In genomic region chr1:34929853-34930701, GRCh38 we compare ENCODE assay signal across 11 cellular contexts. TPM values are rescaled to one million over a fixed set of nuclear protein-coding genes. Genes with fewer than 3 reads are reported as not detected.
A peak's percentile ranks its signal among the peaks of the same experiment; 100 is the strongest.
DNase-seq lines count a peak whose midpoint lies in the region; ATAC-seq, FAIRE-seq and TF ChIP-seq lines count a peak whose summit lies in the region.
"Had no signal": no experiment of that assay in that cellular context is flagged by ENCODE, and none has a peak within 500 bp of the region (broad histone marks: within the 10 kb centered on the region; RNA-seq: fewer than 3 reads in every experiment).

No MANE protein-coding gene starts in this region.

- peaks cover 55% of the 10 kb centered on the region for H3K27me3 Mint-ChIP-seq in WTC11 (ENCODE audit: low read depth)
- peaks cover 70% of the 10 kb centered on the region for H3K27me3 Mint-ChIP-seq in activated T-helper 1 cell treated with anti-CD3 and anti-CD28 coated beads, Interleukin-12 subunit alpha, Interleukin-12 subunit beta, Interleukin-2, Interleukin-4 antibody, amounts not matched to agents 30 ng/mL and 10 ng/mL and 1 ng/mL, durations not matched to agents 14 hours and 24 hours and 36 hours (ENCODE audit: insufficient read depth)

- no peak overlapping the region for H3K27ac Mint-ChIP-seq in WTC11
- no peak overlapping the region for H3K27ac Mint-ChIP-seq in activated T-helper 1 cell treated with anti-CD3 and anti-CD28 coated beads, Interleukin-12 subunit alpha, Interleukin-12 subunit beta, Interleukin-2, Interleukin-4 antibody, amounts not matched to agents 30 ng/mL and 10 ng/mL and 1 ng/mL, durations not matched to agents 14 hours and 24 hours and 36 hours
- H3K27ac Mint-ChIP-seq: activated CD8-positive, alpha-beta T cell treated with anti-CD3 and anti-CD28 coated beads, Interleukin-2, amount 10 ng/mL, durations not matched to agents 7 days and 5 days had no signal

- POLR2A ChIA-PET in WTC11 (lab: Charles Lee), result interaction anchor here (0.9 to 1.7 kb wide), 2 partner anchors 41 to 44 kb away, joined by 4 to 6 read pairs; no protein-coding TSS in a partner anchor

- peak overlapping the region; percentile 68 for H3K4me3 Mint-ChIP-seq in WTC11
- H3K4me3 Mint-ChIP-seq in activated T-helper 1 cell treated with anti-CD3 and anti-CD28 coated beads, Interleukin-12 subunit alpha, Interleukin-12 subunit beta, Interleukin-2, Interleukin-4 antibody, amounts not matched to agents 30 ng/mL and 10 ng/mL and 1 ng/mL, durations not matched to agents 14 hours and 24 hours and 36 hours, result no peak overlapping the region
- H3K4me3 Mint-ChIP-seq: activated CD8-positive, alpha-beta T cell treated with anti-CD3 and anti-CD28 coated beads, Interleukin-2, amount 10 ng/mL, durations not matched to agents 7 days and 5 days had no signal

- DNase-seq in DMS53 (lab: John Stamatoyannopoulos, UW), result peak; percentile 64
- no peak for DNase-seq in DMS53 treated with DMSO at 0.1 percent for 48 hours (lab: John Stamatoyannopoulos, UW; ENCODE audit: unreplicated experiment)
- peak; percentile 67 for DNase-seq in WTC11 (ENCODE audit: low spot score)
- DNase-seq in kidney epithelial cell (ENCODE audit: low read depth), result no peak
- no peak for DNase-seq in stimulated activated naive CD8-positive, alpha-beta T cell treated with anti-CD3 and anti-CD28 coated beads, Interleukin-15, Interleukin-2, amounts not matched to agents 100 U/mL and 50 U/mL, for 24 hours
- no peak for DNase-seq in LoVo (ENCODE audit: low spot score)
- no peak for DNase-seq in D721Med (ENCODE audit: insufficient read length, low spot score)
- DNase-seq in activated T-helper 1 cell treated with anti-CD3 and anti-CD28 coated beads, Interleukin-12 subunit alpha, Interleukin-12 subunit beta, Interleukin-2, Interleukin-4 antibody, amounts not matched to agents 30 ng/mL and 10 ng/mL and 1 ng/mL, durations not matched to agents 14 hours and 24 hours and 36 hours (ENCODE audit: low spot score), result no peak
- DNase-seq: activated CD8-positive, alpha-beta T cell treated with anti-CD3 and anti-CD28 coated beads, Interleukin-2, amount 10 ng/mL, durations not matched to agents 7 days and 5 days had no signal

- peaks cover 45% of the 10 kb centered on the region for H3K27me3 ChIP-seq in kidney epithelial cell (ENCODE audit: control insufficient read depth, insufficient read depth, low read length)

- no peaks in the 10 kb centered on the region for H3K9me3 Mint-ChIP-seq in WTC11
- H3K9me3 Mint-ChIP-seq in activated T-helper 1 cell treated with anti-CD3 and anti-CD28 coated beads, Interleukin-12 subunit alpha, Interleukin-12 subunit beta, Interleukin-2, Interleukin-4 antibody, amounts not matched to agents 30 ng/mL and 10 ng/mL and 1 ng/mL, durations not matched to agents 14 hours and 24 hours and 36 hours, result no peaks in the 10 kb centered on the region

- H3K4me1 Mint-ChIP-seq in WTC11, result peaks cover 21% of the 10 kb centered on the region
- peaks cover 7% of the 10 kb centered on the region for H3K4me1 Mint-ChIP-seq in activated T-helper 1 cell treated with anti-CD3 and anti-CD28 coated beads, Interleukin-12 subunit alpha, Interleukin-12 subunit beta, Interleukin-2, Interleukin-4 antibody, amounts not matched to agents 30 ng/mL and 10 ng/mL and 1 ng/mL, durations not matched to agents 14 hours and 24 hours and 36 hours (ENCODE audit: low read depth)

- CTCF ChIA-PET in WTC11 (lab: Charles Lee), result interaction anchor here (0.7 to 3.1 kb wide), 11 partner anchors 11 to 460 kb away, joined by 3 to 17 read pairs (median 5); partner anchors contain the start of genes SMIM12 and TMEM35B

- no peaks in the 10 kb centered on the region for H3K36me3 ChIP-seq in kidney epithelial cell (ENCODE audit: control insufficient read depth, insufficient read depth, low read length)
- H3K36me3 ChIP-seq: gastroesophageal sphincter had no signal

- peak; percentile 49 for ATAC-seq in WTC11
- peak; percentile 37 for ATAC-seq in stimulated activated naive CD8-positive, alpha-beta T cell treated with anti-CD3 and anti-CD28 coated beads, Interleukin-15, Interleukin-2, amounts not matched to agents 100 U/mL and 50 U/mL, for 24 hours
- ATAC-seq: gastroesophageal sphincter had no signal

- TF ChIP-seq CTCF in WTC11 (IDR thresholded peaks at IDR 0.05) (no peak), kidney epithelial cell (IDR thresholded peaks at IDR 0.05; ENCODE audit: insufficient read depth, low read length, poor library complexity, severe bottlenecking) (peak; percentile 6), D721Med (IDR thresholded peaks at IDR 0.05; ENCODE audit: insufficient read depth, missing control alignments) (no peak)

- intact Hi-C loops in activated T-helper 1 cell treated with anti-CD3 and anti-CD28 coated beads, Interleukin-12 subunit alpha, Interleukin-12 subunit beta, Interleukin-2, Interleukin-4 antibody, amounts not matched to agents 30 ng/mL and 10 ng/mL and 1 ng/mL, durations not matched to agents 14 hours and 24 hours and 36 hours (cut with micrococcal nuclease), result no loop called here

- FAIRE-seq in D721Med (lab: Jason Lieb, UNC), result no peak

- no peaks in the 10 kb centered on the region for H3K36me3 Mint-ChIP-seq in WTC11
- H3K36me3 Mint-ChIP-seq in activated T-helper 1 cell treated with anti-CD3 and anti-CD28 coated beads, Interleukin-12 subunit alpha, Interleukin-12 subunit beta, Interleukin-2, Interleukin-4 antibody, amounts not matched to agents 30 ng/mL and 10 ng/mL and 1 ng/mL, durations not matched to agents 14 hours and 24 hours and 36 hours (ENCODE audit: low read depth), result peaks cover 1% of the 10 kb centered on the region

- no peak overlapping the region for H3K4me3 ChIP-seq in kidney epithelial cell (ENCODE audit: low read depth, low read length)

TF ChIP-seq in WTC11, 78 proteins besides CTCF, POLR2A, EP300 and RAD21 (continues in another document):
- TF ChIP-seq RORB (CRISPR knock-in tag; IDR thresholded peaks at IDR 0.05) (no peak), SMAD3 (CRISPR knock-in tag; IDR thresholded peaks at IDR 0.05; ENCODE audit: borderline replicate concordance) (0 out of 2 replicates have a peak, but pooled peaks have one; percentile 25), GABPB1 (CRISPR knock-in tag; IDR thresholded peaks at IDR 0.05) (no peak), MAX (CRISPR knock-in tag; IDR thresholded peaks at IDR 0.05) (peak; percentile 60; the same call in 1 of the 2 replicates)
- TF ChIP-seq, protein P1, sequence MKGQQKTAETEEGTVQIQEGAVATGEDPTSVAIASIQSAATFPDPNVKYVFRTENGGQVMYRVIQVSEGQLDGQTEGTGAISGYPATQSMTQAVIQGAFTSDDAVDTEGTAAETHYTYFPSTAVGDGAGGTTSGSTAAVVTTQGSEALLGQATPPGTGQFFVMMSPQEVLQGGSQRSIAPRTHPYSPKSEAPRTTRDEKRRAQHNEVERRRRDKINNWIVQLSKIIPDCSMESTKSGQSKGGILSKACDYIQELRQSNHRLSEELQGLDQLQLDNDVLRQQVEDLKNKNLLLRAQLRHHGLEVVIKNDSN (CRISPR knock-in tag; IDR thresholded peaks at IDR 0.05), result peak; percentile 14; the same call in 1 of the 2 replicates
- TF ChIP-seq, protein P2, sequence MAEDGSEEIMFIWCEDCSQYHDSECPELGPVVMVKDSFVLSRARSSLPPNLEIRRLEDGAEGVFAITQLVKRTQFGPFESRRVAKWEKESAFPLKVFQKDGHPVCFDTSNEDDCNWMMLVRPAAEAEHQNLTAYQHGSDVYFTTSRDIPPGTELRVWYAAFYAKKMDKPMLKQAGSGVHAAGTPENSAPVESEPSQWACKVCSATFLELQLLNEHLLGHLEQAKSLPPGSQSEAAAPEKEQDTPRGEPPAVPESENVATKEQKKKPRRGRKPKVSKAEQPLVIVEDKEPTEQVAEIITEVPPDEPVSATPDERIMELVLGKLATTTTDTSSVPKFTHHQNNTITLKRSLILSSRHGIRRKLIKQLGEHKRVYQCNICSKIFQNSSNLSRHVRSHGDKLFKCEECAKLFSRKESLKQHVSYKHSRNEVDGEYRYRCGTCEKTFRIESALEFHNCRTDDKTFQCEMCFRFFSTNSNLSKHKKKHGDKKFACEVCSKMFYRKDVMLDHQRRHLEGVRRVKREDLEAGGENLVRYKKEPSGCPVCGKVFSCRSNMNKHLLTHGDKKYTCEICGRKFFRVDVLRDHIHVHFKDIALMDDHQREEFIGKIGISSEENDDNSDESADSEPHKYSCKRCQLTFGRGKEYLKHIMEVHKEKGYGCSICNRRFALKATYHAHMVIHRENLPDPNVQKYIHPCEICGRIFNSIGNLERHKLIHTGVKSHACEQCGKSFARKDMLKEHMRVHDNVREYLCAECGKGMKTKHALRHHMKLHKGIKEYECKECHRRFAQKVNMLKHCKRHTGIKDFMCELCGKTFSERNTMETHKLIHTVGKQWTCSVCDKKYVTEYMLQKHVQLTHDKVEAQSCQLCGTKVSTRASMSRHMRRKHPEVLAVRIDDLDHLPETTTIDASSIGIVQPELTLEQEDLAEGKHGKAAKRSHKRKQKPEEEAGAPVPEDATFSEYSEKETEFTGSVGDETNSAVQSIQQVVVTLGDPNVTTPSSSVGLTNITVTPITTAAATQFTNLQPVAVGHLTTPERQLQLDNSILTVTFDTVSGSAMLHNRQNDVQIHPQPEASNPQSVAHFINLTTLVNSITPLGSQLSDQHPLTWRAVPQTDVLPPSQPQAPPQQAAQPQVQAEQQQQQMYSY (CRISPR knock-in tag; IDR thresholded peaks at IDR 0.05), result peak; percentile 67; the same call in 1 of the 2 replicates

RNA-seq across cellular contexts. Expression of gene DLGAP3, which starts 0.6 kb away (rescaled TPM):
- total RNA-seq in WTC11 (2021), result 8.2 to 11.3 TPM (median 9.7 TPM) in 3 replicates
- total RNA-seq in kidney epithelial cell, result 0.75 and 0.82 TPM in 2 replicates
- 0.65 and 0.93 TPM in 2 replicates for total RNA-seq in activated T-helper 1 cell treated with anti-CD3 and anti-CD28 coated beads, Interleukin-12 subunit alpha, Interleukin-12 subunit beta, Interleukin-2, Interleukin-4 antibody, amounts not matched to agents 30 ng/mL and 10 ng/mL and 1 ng/mL, durations not matched to agents 14 hours and 24 hours and 36 hours
- total RNA-seq: A172 had no signal

RNA-seq across cellular contexts. Expression of gene TMEM35B, which starts 55.1 kb away (rescaled TPM):
- 8.7 to 11.0 TPM (median 10.6 TPM) in 3 replicates for total RNA-seq in WTC11 (2021)
- total RNA-seq in kidney epithelial cell, result 36.0 and 38.1 TPM in 2 replicates
- 22.1 and 22.6 TPM in 2 replicates for total RNA-seq in activated T-helper 1 cell treated with anti-CD3 and anti-CD28 coated beads, Interleukin-12 subunit alpha, Interleukin-12 subunit beta, Interleukin-2, Interleukin-4 antibody, amounts not matched to agents 30 ng/mL and 10 ng/mL and 1 ng/mL, durations not matched to agents 14 hours and 24 hours and 36 hours

Comparison
In these comparisons a context has a peak if more than half of its experiments do, and no peak if none do; other contexts are left out.
1. DNase-seq: peak in DMS53 (single experiment) and WTC11 (single experiment); none in DMS53 treated with DMSO at 0.1 percent for 48 hours (single experiment), kidney epithelial cell (single experiment), stimulated activated naive CD8-positive, alpha-beta T cell treated with anti-CD3 and anti-CD28 coated beads, Interleukin-15, Interleukin-2, amounts not matched to agents 100 U/mL and 50 U/mL, for 24 hours (single experiment), LoVo (single experiment), D721Med (single experiment) and activated T-helper 1 cell treated with anti-CD3 and anti-CD28 coated beads, Interleukin-12 subunit alpha, Interleukin-12 subunit beta, Interleukin-2, Interleukin-4 antibody, amounts not matched to agents 30 ng/mL and 10 ng/mL and 1 ng/mL, durations not matched to agents 14 hours and 24 hours and 36 hours (single experiment).